In the genomic region with DNA sequence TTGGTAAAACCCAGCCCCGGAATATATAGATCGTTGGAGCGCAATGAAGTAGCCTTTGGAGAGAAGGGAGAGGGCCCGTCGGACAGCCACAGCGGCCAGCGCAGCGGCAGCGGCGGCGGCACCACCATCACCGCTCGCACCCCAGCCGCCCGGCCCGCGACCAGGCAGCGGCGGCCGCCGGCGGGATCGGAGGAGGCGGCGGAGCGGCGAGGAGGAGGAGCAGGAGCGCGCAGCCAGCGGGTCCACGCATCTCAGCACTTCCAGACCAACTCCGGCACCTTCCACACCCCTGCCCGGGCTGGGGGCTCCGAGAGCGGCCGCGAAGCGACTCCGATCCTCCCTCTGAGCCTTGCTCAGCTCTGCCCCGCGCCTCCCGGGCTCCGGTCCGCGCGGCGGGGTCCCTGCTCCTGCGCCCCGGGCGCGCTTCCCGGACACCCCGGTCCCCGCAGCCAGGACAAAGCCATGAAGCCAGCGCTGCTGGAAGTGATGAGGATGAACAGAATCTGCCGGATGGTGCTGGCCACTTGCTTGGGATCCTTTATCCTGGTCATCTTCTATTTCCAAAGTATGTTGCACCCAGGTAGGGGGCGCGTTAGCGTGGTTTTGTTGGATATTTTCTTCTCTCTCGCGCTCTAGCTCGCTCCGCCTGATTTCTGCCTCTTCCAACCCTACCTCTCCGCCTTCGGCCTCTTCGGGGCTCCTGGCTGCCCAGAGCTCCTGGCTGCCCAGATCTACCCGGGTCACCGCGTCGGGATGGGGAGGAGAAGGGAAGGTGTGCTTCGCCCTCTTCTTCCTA, we compare ENCODE assay signal across 8 cellular contexts. TPM values are rescaled to one million over a fixed set of nuclear protein-coding genes. Genes with fewer than 3 reads are reported as not detected.
A peak's percentile ranks its signal among the peaks of the same experiment; 100 is the strongest.
DNase-seq lines count a peak whose midpoint lies in the region; ATAC-seq, FAIRE-seq and TF ChIP-seq lines count a peak whose summit lies in the region.

No MANE protein-coding gene starts in this region.

- intact Hi-C loops in activated CD4-positive, alpha-beta memory T cell treated with anti-CD3 and anti-CD28 coated beads for 36 hours (cut with micrococcal nuclease): loop anchor here (1.0 to 5.0 kb wide), 5 partner anchors 37 to 500 kb away; a partner anchor contains a TSS

- H3K23ac ChIP-seq in H1 (ENCODE audit: insufficient read length): no peak overlapping the region

- peak overlapping the region; percentile 65; the same call in 1 of the 2 replicates for H2AFZ ChIP-seq in H1 (ENCODE audit: low read length)

- H3K27me3 Mint-ChIP-seq in activated CD4-positive, alpha-beta memory T cell treated with anti-CD3 and anti-CD28 coated beads for 36 hours: no peaks in the 10 kb centered on the region
- no peaks in the 10 kb centered on the region for H3K27me3 Mint-ChIP-seq in memory B cell

- peak overlapping the region; percentile 26; the same call in 1 of the 2 replicates for H3K18ac ChIP-seq in H1 (ENCODE audit: extremely low read depth, low read length)

- H3K27ac Mint-ChIP-seq in activated CD4-positive, alpha-beta memory T cell treated with anti-CD3 and anti-CD28 coated beads for 36 hours: peak overlapping the region; percentile 97
- H3K27ac Mint-ChIP-seq in memory B cell: peak overlapping the region; percentile 94
- H3K27ac Mint-ChIP-seq in stimulated activated effector memory CD8-positive, alpha-beta T cell treated with anti-CD3 and anti-CD28 coated beads, Interleukin-12 subunit alpha, Interleukin-12 subunit beta, amount 100 ng/mL, for 72 hours: peak overlapping the region; percentile 93

- peaks cover 0 to 31% (median 18%) of the 10 kb centered on the region in 4 experiments; a peak in 6 of 7 replicates for H3K27me3 ChIP-seq in H1 (replicated peaks in 1 of 4; ENCODE audit: control insufficient read depth in 3 of 4, extremely low read depth in 1 of 4, insufficient read depth in 3 of 4, low read length in 3 of 4)

- H2BK20ac ChIP-seq in H1 (ENCODE audit: low read length): no peak overlapping the region

- H3K9ac ChIP-seq in H1 (replicated peaks in 1 of 4; ENCODE audit: extremely low read depth in 1 of 4, low read depth in 3 of 4, low read length in 3 of 4): peak overlapping the region; percentile 36 to 88 (median 52); a peak in 5 of 7 replicates

- no peak overlapping the region for H3K56ac ChIP-seq in H1 (replicated peaks; ENCODE audit: insufficient read length, low read depth, low read length)

- H3K4me3 ChIP-seq in H1 (ENCODE audit: extremely low read depth in 1 of 4, insufficient read depth in 2 of 4, low read depth in 3 of 4, low read length in 4 of 4): peak overlapping the region; percentile 61 to 98 (median 84)

- H3K9me3 Mint-ChIP-seq in activated CD4-positive, alpha-beta memory T cell treated with anti-CD3 and anti-CD28 coated beads for 36 hours: no peaks in the 10 kb centered on the region
- H3K9me3 Mint-ChIP-seq in memory B cell: no peaks in the 10 kb centered on the region
- no peaks in the 10 kb centered on the region for H3K9me3 Mint-ChIP-seq in stimulated activated effector memory CD8-positive, alpha-beta T cell treated with anti-CD3 and anti-CD28 coated beads, Interleukin-12 subunit alpha, Interleukin-12 subunit beta, amount 100 ng/mL, for 72 hours

- no peak overlapping the region for H2BK15ac ChIP-seq in H1 (ENCODE audit: low read length)

- H3K79me1 ChIP-seq in H1 (ENCODE audit: low read depth, low read length): peaks cover 7% of the 10 kb centered on the region; the same call in 1 of the 2 replicates

- ATAC-seq in GM19035 (IDR thresholded peaks at IDR 0.05; ENCODE audit: unreplicated experiment) (peak; percentile 35), HG03196 (IDR thresholded peaks at IDR 0.05; ENCODE audit: unreplicated experiment) (peak; percentile 11), memory B cell (ENCODE audit: low read depth) (peak; percentile 41)
- peak; percentile 54 for ATAC-seq in stimulated activated effector memory CD8-positive, alpha-beta T cell treated with anti-CD3 and anti-CD28 coated beads, Interleukin-12 subunit alpha, Interleukin-12 subunit beta, amount 100 ng/mL, for 72 hours

- POLR2A ChIA-PET in activated CD4-positive, alpha-beta memory T cell treated with anti-CD3 and anti-CD28 coated beads for 36 hours (lab: Charles Lee): interaction anchor here (0.6 to 6.0 kb wide), 11 partner anchors 21 to 238 kb away, joined by 3 to 43 read pairs (median 4); no protein-coding TSS in a partner anchor
- POLR2A ChIA-PET in H1 (lab: Charles Lee; ENCODE audit: partially characterized antibody): interaction anchor here (0.7 to 3.3 kb wide), 15 partner anchors 17 to 238 kb away, joined by 3 to 10 read pairs (median 4); no protein-coding TSS in a partner anchor

- no peak overlapping the region for H4K5ac ChIP-seq in H1 (ENCODE audit: insufficient read length, low read depth, low read length)

- peak; percentile 26 to 82 for TF ChIP-seq POLR2A in H1 (IDR thresholded peaks at IDR 0.05; ENCODE audit: control extremely low read depth in 1 of 2, low read depth in 2 of 2, low read length in 2 of 2)

- H4K20me1 ChIP-seq in H1 (replicated peaks in 1 of 2; ENCODE audit: control insufficient read depth in 1 of 2, insufficient read depth in 2 of 2, low read length in 2 of 2): peaks cover 0 to 4% of the 10 kb centered on the region in 2 experiments

- H2AK5ac ChIP-seq in H1 (ENCODE audit: low read depth, low read length): no peak overlapping the region

- H3K23me2 ChIP-seq in H1 (ENCODE audit: low read depth, low read length): peaks cover 13% of the 10 kb centered on the region

- H3K4me3 Mint-ChIP-seq in activated CD4-positive, alpha-beta memory T cell treated with anti-CD3 and anti-CD28 coated beads for 36 hours: peak overlapping the region; percentile 99
- H3K4me3 Mint-ChIP-seq in memory B cell: peak overlapping the region; percentile 99
- peak overlapping the region; percentile 85 for H3K4me3 Mint-ChIP-seq in stimulated activated effector memory CD8-positive, alpha-beta T cell treated with anti-CD3 and anti-CD28 coated beads, Interleukin-12 subunit alpha, Interleukin-12 subunit beta, amount 100 ng/mL, for 72 hours

- no peak overlapping the region for H3K14ac ChIP-seq in H1 (ENCODE audit: insufficient read length)

- TF ChIP-seq EP300 in H1 (IDR thresholded peaks at IDR 0.05; ENCODE audit: borderline replicate concordance in 1 of 2, low read depth in 2 of 2, low read length in 2 of 2): no peak

- H3K4ac ChIP-seq in H1 (replicated peaks; ENCODE audit: insufficient read length, low read depth, low read length): no peak overlapping the region

- 0% methylated on average over 45 of the region's 71 CpGs; no CpG with 5 or more reads in 1 of the 2 experiments for WGBS in H1 (ENCODE audit: extremely low coverage in 1 of 2, insufficient coverage in 1 of 2, insufficient read length in 1 of 2, insufficient replicate concordance in 2 of 2, low coverage in 1 of 2, low lambda C conversion rate in 2 of 2, missing lambda C conversion rate in 1 of 2), 2 experiments

- H3K36me3 Mint-ChIP-seq in activated CD4-positive, alpha-beta memory T cell treated with anti-CD3 and anti-CD28 coated beads for 36 hours: peaks cover 14% of the 10 kb centered on the region
- H3K36me3 Mint-ChIP-seq in memory B cell: peaks cover 1% of the 10 kb centered on the region
- peaks cover 28% of the 10 kb centered on the region for H3K36me3 Mint-ChIP-seq in stimulated activated effector memory CD8-positive, alpha-beta T cell treated with anti-CD3 and anti-CD28 coated beads, Interleukin-12 subunit alpha, Interleukin-12 subunit beta, amount 100 ng/mL, for 72 hours

- FAIRE-seq in H1 (lab: Jason Lieb, UNC): no peak

- peak overlapping the region; percentile 97 to 99 for H3K4me2 ChIP-seq in H1 (ENCODE audit: insufficient read depth in 1 of 2, low read depth in 2 of 2, low read length in 2 of 2)

- H3K79me2 ChIP-seq in H1 (ENCODE audit: control insufficient read depth in 1 of 2, insufficient read depth in 2 of 2, low read length in 2 of 2): peaks cover 0 to 24% of the 10 kb centered on the region in 2 experiments; a peak in 2 of 4 replicates

- no peak overlapping the region for H3K27ac ChIP-seq in C4-2B
- no peak overlapping the region for H3K27ac ChIP-seq in H1 (ENCODE audit: low read depth, low read length)

- H3K9me3 ChIP-seq in H1 (ENCODE audit: insufficient read depth in 2 of 2, low read depth in 1 of 2, low read length in 1 of 2): no peaks in the 10 kb centered on the region

- CTCF ChIA-PET in activated CD4-positive, alpha-beta memory T cell treated with anti-CD3 and anti-CD28 coated beads for 36 hours (lab: Charles Lee): interaction anchor here (0.6 to 4.8 kb wide), 29 partner anchors 11 to 502 kb away, joined by 3 to 20 read pairs (median 4); no protein-coding TSS in a partner anchor
- CTCF ChIA-PET in H1 (lab: Charles Lee; ENCODE audit: partially characterized antibody): interaction anchor here (0.6 to 2.0 kb wide), 8 partner anchors 49 to 1084 kb away, joined by 3 to 6 read pairs (median 3); no protein-coding TSS in a partner anchor

- peak overlapping the region; percentile 6; the same call in 1 of the 2 replicates for H2BK5ac ChIP-seq in H1 (ENCODE audit: low read depth, low read length)

- H3K4me1 Mint-ChIP-seq in activated CD4-positive, alpha-beta memory T cell treated with anti-CD3 and anti-CD28 coated beads for 36 hours (ENCODE audit: low read depth): peaks cover 31% of the 10 kb centered on the region
- peaks cover 19% of the 10 kb centered on the region for H3K4me1 Mint-ChIP-seq in memory B cell
- peaks cover 33% of the 10 kb centered on the region for H3K4me1 Mint-ChIP-seq in stimulated activated effector memory CD8-positive, alpha-beta T cell treated with anti-CD3 and anti-CD28 coated beads, Interleukin-12 subunit alpha, Interleukin-12 subunit beta, amount 100 ng/mL, for 72 hours

- TF ChIP-seq RAD21 in H1 (IDR thresholded peaks at IDR 0.05 in 1 of 2, conservative IDR thresholded peaks at IDR 0.05 in 1 of 2; ENCODE audit: low read depth in 2 of 2, low read length in 2 of 2): peak; percentile 17 to 26

- H3K36me3 ChIP-seq in H1 (ENCODE audit: control insufficient read depth in 2 of 4, insufficient read depth in 4 of 4, low read length in 3 of 4): no peaks in the 10 kb centered on the region

- TF ChIP-seq CTCF in C4-2B (conservative IDR thresholded peaks at IDR 0.05) (peak; percentile 60), H1 (IDR thresholded peaks at IDR 0.05; ENCODE audit: control extremely low read depth in 1 of 3, insufficient read depth in 1 of 3, low read depth in 1 of 3, low read length in 3 of 3) (peak in 2 of 3 experiments; percentile 22 to 40; a peak in 2 of 4 replicates)

- peak overlapping the region; percentile 80 for H4K91ac ChIP-seq in H1 (replicated peaks; ENCODE audit: insufficient read length, low read length)

- H4K8ac ChIP-seq in H1 (ENCODE audit: extremely low read depth, insufficient read depth, low read length): peak overlapping the region; percentile 47; the same call in 1 of the 2 replicates

- peaks cover 9 to 15% (median 11%) of the 10 kb centered on the region in 4 experiments; a peak in 6 of 7 replicates for H3K4me1 ChIP-seq in H1 (replicated peaks in 1 of 4; ENCODE audit: control insufficient read depth in 3 of 4, insufficient read depth in 4 of 4, low read length in 3 of 4)

- no peak overlapping the region for H2BK120ac ChIP-seq in H1 (replicated peaks; ENCODE audit: low read depth, low read length)

- DNase-seq in NCI-H524 treated with DMSO at 0.1 percent for 48 hours (lab: John Stamatoyannopoulos, UW) (peak; percentile 19), H1 (ENCODE audit: low read depth in 1 of 2, low spot score in 2 of 2) (peak in 1 of 2 experiments; percentile 80), memory B cell (ENCODE audit: low spot score in 2 of 2) (peak; percentile 54 to 63)
- DNase-seq in activated CD4-positive, alpha-beta memory T cell treated with anti-CD3 and anti-CD28 coated beads for 36 hours: peak; percentile 74
- peak; percentile 33 to 84 for DNase-seq in stimulated activated effector memory CD8-positive, alpha-beta T cell treated with anti-CD3 and anti-CD28 coated beads, Interleukin-12 subunit alpha, Interleukin-12 subunit beta, amount 100 ng/mL, for 72 hours (ENCODE audit: low spot score in 2 of 2)

- H2BK12ac ChIP-seq in H1 (ENCODE audit: low read depth, low read length): no peak overlapping the region

RNA-seq across cellular contexts. Expression of a gene that starts 0.4 kb away (rescaled TPM):
- 10 to 100 TPM; 58.3 to 59.0 TPM for total RNA-seq in activated CD4-positive, alpha-beta memory T cell treated with anti-CD3 and anti-CD28 coated beads for 36 hours
- total RNA-seq in H1 (2021; fragmentation: NEBNext Ultra II Directional; extraction: Animal tissue kit (Norgen Biotek cat#: 25700)): 14.4 and 15.5 TPM in 2 replicates
- 20.8 and 22.7 TPM in 2 replicates for polyA plus RNA-seq in H1 (2011; rRNA removed)
- polyA plus RNA-seq in H1 (2011; cell fraction: cytosol; rRNA removed): 22.9 TPM
- 22.8 TPM for polyA plus RNA-seq in H1 (2011; cell fraction: nucleus; rRNA removed)
- polyA plus RNA-seq in H1 (2012, experiment 1 of 2): 9.2 to 10.4 TPM (median 10.0 TPM) in 4 replicates
- polyA plus RNA-seq in H1 (2012, experiment 2 of 2): 3.5 TPM
- 8.5 TPM for polyA plus RNA-seq in H1 (2013, experiment 1 of 2)
- polyA plus RNA-seq in H1 (2013, experiment 2 of 2): 9.3 TPM
- 8.6 and 8.9 TPM in 2 replicates for polyA minus RNA-seq in H1 (2011; rRNA and poly(A)+ RNA removed)
- 11.2 TPM for polyA minus RNA-seq in H1 (2011; cell fraction: cytosol; rRNA and poly(A)+ RNA removed)
- polyA minus RNA-seq in H1 (2011; cell fraction: nucleus; rRNA and poly(A)+ RNA removed): 19.0 TPM
